Comparison of ENCODE assay signal across 1 cellular context in genomic region chr7:891291-891690, GRCh38.
TF ChIP-seq lines count a peak whose summit lies in the region.

No MANE protein-coding gene starts in this region.

TF ChIP-seq in GM23338, 12 proteins besides CTCF, POLR2A, EP300 and RAD21 (continued from another document):
- TF ChIP-seq, protein P1, sequence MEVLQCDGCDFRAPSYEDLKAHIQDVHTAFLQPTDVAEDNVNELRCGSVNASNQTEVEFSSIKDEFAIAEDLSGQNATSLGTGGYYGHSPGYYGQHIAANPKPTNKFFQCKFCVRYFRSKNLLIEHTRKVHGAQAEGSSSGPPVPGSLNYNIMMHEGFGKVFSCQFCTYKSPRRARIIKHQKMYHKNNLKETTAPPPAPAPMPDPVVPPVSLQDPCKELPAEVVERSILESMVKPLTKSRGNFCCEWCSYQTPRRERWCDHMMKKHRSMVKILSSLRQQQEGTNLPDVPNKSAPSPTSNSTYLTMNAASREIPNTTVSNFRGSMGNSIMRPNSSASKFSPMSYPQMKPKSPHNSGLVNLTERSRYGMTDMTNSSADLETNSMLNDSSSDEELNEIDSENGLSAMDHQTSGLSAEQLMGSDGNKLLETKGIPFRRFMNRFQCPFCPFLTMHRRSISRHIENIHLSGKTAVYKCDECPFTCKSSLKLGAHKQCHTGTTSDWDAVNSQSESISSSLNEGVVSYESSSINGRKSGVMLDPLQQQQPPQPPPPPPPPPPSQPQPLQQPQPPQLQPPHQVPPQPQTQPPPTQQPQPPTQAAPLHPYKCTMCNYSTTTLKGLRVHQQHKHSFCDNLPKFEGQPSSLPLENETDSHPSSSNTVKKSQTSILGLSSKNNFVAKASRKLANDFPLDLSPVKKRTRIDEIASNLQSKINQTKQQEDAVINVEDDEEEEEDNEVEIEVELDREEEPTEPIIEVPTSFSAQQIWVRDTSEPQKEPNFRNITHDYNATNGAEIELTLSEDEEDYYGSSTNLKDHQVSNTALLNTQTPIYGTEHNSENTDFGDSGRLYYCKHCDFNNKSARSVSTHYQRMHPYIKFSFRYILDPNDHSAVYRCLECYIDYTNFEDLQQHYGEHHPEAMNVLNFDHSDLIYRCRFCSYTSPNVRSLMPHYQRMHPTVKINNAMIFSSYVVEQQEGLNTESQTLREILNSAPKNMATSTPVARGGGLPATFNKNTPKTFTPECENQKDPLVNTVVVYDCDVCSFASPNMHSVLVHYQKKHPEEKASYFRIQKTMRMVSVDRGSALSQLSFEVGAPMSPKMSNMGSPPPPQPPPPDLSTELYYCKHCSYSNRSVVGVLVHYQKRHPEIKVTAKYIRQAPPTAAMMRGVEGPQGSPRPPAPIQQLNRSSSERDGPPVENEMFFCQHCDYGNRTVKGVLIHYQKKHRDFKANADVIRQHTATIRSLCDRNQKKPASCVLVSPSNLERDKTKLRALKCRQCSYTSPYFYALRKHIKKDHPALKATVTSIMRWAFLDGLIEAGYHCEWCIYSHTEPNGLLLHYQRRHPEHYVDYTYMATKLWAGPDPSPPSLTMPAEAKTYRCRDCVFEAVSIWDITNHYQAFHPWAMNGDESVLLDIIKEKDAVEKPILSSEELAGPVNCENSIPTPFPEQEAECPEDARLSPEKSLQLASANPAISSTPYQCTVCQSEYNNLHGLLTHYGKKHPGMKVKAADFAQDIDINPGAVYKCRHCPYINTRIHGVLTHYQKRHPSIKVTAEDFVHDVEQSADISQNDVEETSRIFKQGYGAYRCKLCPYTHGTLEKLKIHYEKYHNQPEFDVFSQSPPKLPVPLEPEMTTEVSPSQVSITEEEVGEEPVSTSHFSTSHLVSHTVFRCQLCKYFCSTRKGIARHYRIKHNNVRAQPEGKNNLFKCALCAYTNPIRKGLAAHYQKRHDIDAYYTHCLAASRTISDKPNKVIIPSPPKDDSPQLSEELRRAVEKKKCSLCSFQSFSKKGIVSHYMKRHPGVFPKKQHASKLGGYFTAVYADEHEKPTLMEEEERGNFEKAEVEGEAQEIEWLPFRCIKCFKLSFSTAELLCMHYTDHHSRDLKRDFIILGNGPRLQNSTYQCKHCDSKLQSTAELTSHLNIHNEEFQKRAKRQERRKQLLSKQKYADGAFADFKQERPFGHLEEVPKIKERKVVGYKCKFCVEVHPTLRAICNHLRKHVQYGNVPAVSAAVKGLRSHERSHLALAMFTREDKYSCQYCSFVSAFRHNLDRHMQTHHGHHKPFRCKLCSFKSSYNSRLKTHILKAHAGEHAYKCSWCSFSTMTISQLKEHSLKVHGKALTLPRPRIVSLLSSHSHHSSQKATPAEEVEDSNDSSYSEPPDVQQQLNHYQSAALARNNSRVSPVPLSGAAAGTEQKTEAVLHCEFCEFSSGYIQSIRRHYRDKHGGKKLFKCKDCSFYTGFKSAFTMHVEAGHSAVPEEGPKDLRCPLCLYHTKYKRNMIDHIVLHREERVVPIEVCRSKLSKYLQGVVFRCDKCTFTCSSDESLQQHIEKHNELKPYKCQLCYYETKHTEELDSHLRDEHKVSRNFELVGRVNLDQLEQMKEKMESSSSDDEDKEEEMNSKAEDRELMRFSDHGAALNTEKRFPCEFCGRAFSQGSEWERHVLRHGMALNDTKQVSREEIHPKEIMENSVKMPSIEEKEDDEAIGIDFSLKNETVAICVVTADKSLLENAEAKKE (CRISPR knock-in tag; IDR thresholded peaks at IDR 0.05) = no peak
- TF ChIP-seq, protein P2, sequence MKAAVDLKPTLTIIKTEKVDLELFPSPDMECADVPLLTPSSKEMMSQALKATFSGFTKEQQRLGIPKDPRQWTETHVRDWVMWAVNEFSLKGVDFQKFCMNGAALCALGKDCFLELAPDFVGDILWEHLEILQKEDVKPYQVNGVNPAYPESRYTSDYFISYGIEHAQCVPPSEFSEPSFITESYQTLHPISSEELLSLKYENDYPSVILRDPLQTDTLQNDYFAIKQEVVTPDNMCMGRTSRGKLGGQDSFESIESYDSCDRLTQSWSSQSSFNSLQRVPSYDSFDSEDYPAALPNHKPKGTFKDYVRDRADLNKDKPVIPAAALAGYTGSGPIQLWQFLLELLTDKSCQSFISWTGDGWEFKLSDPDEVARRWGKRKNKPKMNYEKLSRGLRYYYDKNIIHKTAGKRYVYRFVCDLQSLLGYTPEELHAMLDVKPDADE (IDR thresholded peaks at IDR 0.05) = no peak
- TF ChIP-seq POLR2AphosphoS5 (IDR thresholded peaks at IDR 0.05; ENCODE audit: low read depth) = no peak
- TF ChIP-seq JUNB (IDR thresholded peaks at IDR 0.05; ENCODE audit: unreplicated experiment) = no peak
- no peak for TF ChIP-seq EZH2 (IDR thresholded peaks at IDR 0.05; ENCODE audit: low read depth, unreplicated experiment)
- TF ChIP-seq, protein P3, sequence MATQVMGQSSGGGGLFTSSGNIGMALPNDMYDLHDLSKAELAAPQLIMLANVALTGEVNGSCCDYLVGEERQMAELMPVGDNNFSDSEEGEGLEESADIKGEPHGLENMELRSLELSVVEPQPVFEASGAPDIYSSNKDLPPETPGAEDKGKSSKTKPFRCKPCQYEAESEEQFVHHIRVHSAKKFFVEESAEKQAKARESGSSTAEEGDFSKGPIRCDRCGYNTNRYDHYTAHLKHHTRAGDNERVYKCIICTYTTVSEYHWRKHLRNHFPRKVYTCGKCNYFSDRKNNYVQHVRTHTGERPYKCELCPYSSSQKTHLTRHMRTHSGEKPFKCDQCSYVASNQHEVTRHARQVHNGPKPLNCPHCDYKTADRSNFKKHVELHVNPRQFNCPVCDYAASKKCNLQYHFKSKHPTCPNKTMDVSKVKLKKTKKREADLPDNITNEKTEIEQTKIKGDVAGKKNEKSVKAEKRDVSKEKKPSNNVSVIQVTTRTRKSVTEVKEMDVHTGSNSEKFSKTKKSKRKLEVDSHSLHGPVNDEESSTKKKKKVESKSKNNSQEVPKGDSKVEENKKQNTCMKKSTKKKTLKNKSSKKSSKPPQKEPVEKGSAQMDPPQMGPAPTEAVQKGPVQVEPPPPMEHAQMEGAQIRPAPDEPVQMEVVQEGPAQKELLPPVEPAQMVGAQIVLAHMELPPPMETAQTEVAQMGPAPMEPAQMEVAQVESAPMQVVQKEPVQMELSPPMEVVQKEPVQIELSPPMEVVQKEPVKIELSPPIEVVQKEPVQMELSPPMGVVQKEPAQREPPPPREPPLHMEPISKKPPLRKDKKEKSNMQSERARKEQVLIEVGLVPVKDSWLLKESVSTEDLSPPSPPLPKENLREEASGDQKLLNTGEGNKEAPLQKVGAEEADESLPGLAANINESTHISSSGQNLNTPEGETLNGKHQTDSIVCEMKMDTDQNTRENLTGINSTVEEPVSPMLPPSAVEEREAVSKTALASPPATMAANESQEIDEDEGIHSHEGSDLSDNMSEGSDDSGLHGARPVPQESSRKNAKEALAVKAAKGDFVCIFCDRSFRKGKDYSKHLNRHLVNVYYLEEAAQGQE (IDR thresholded peaks at IDR 0.05; ENCODE audit: unreplicated experiment) = no peak
- no peak for TF ChIP-seq NANOG (IDR thresholded peaks at IDR 0.05; ENCODE audit: borderline replicate concordance)
- no peak for TF ChIP-seq EZH2phosphoT487 (IDR thresholded peaks at IDR 0.05; ENCODE audit: unreplicated experiment)
- TF ChIP-seq ZNF331 (CRISPR knock-in tag; IDR thresholded peaks at IDR 0.05; ENCODE audit: low read depth) = no peak
- TF ChIP-seq ZNF114 (CRISPR knock-in tag; IDR thresholded peaks at IDR 0.05) = no peak
- no peak for TF ChIP-seq CREB1 (CRISPR knock-in tag; IDR thresholded peaks at IDR 0.05; ENCODE audit: low read depth)
